10 cellular contexts compared by ENCODE assay signal in the genomic region with DNA sequence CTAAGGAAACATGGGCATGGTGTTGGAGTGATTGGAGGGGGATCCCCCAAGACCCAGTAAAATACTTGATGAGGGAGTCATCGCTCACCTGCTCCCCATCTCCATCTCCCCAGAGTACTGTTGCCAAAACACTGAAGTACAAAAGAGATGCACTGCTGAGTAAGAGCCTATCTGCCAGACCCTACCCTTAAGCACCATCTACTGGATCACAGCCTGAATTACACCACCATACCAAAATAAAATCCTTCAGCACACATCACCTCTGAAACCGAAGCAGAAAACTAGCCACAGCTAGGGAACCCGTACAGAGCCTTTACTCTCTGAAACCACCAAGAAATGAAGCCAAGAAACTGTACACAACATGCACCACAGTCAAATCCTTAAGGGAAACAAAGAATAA.
DNase-seq lines count a peak whose midpoint lies in the region; ATAC-seq, FAIRE-seq and TF ChIP-seq lines count a peak whose summit lies in the region.
"Had no signal": no experiment of that assay in that cellular context is flagged by ENCODE, and none has a peak within 500 bp of the region (broad histone marks: within the 10 kb centered on the region; RNA-seq: fewer than 3 reads in every experiment).

No MANE protein-coding gene starts in this region.

- no TSS peak for BruUV-seq in endothelial cell of umbilical vein (replicated peaks; lab: Mats Ljungman, UMichigan)

- H3K27me3 ChIP-seq in endothelial cell of umbilical vein (ENCODE audit: control insufficient read depth in 2 of 2, insufficient read depth in 2 of 2, low read length in 2 of 2), result no peaks in the 10 kb centered on the region
- H3K27me3 ChIP-seq: sigmoid colon had no signal

- H3K4me3 Mint-ChIP-seq in activated CD4-positive, alpha-beta T cell treated with anti-CD3 and anti-CD28 coated beads, Interleukin-2, amount 10 ng/mL, durations not matched to agents 7 days and 5 days, result no peak overlapping the region

- H3K9me3 Mint-ChIP-seq in activated CD4-positive, alpha-beta T cell treated with anti-CD3 and anti-CD28 coated beads, Interleukin-2, amount 10 ng/mL, durations not matched to agents 7 days and 5 days, result no peaks in the 10 kb centered on the region

- peak; percentile 28 to 42; a peak in 3 of 5 replicates for TF ChIP-seq RAD21 in A549 (conservative IDR thresholded peaks at IDR 0.05 in 1 of 2, IDR thresholded peaks at IDR 0.05 in 1 of 2)

- no peaks in the 10 kb centered on the region for H3K36me3 Mint-ChIP-seq in activated CD4-positive, alpha-beta T cell treated with anti-CD3 and anti-CD28 coated beads, Interleukin-2, amount 10 ng/mL, durations not matched to agents 7 days and 5 days (ENCODE audit: low read depth)

- no peaks in the 10 kb centered on the region for H3K9me1 ChIP-seq in endothelial cell of umbilical vein (replicated peaks; ENCODE audit: control insufficient read depth, extremely low read depth, insufficient read depth, low read length)

- TF ChIP-seq CTCF in A549 (IDR thresholded peaks at IDR 0.05), result no peak
- TF ChIP-seq CTCF in endothelial cell of umbilical vein (IDR thresholded peaks at IDR 0.05; ENCODE audit: extremely low read depth in 1 of 2, insufficient read depth in 1 of 2, low read depth in 1 of 2, low read length in 2 of 2), result peak; percentile 28 to 36

- H3K36me3 ChIP-seq in endothelial cell of umbilical vein (ENCODE audit: control insufficient read depth in 2 of 2, extremely low read depth in 1 of 2, insufficient read depth in 2 of 2, low read length in 2 of 2), result no peaks in the 10 kb centered on the region
- H3K36me3 ChIP-seq: sigmoid colon had no signal

- H3K9ac ChIP-seq in endothelial cell of umbilical vein (replicated peaks; ENCODE audit: extremely low read depth, insufficient read depth, low read length), result no peak overlapping the region

- ATAC-seq in A549 (0 out of 6 replicates have a peak, but pooled peaks of 1 of the 2 experiments have one; percentile 25), sciatic nerve (no peak)

- H3K4me3 ChIP-seq in A549, result no peak overlapping the region
- H3K4me3 ChIP-seq in endothelial cell of umbilical vein (replicated peaks in 1 of 3; ENCODE audit: insufficient read depth in 1 of 3, low read depth in 1 of 3, low read length in 3 of 3), result no peak overlapping the region
- H3K4me3 ChIP-seq: sigmoid colon had no signal

- intact Hi-C loops in endothelial cell of umbilical vein (cut with micrococcal nuclease) (loop anchor here (1.0 to 10.0 kb wide), 2 partner anchors 411 to 494 kb away; no protein-coding TSS in a partner anchor), sciatic nerve (cut with DNase I) (no loop called here)

- H3K9me3 ChIP-seq in A549 (no peaks in the 10 kb centered on the region), endothelial cell of umbilical vein (replicated peaks; ENCODE audit: control insufficient read depth, insufficient read depth, low read length) (no peaks in the 10 kb centered on the region)
- H3K9me3 ChIP-seq: sigmoid colon had no signal

- TF ChIP-seq POLR2A in A549 (IDR thresholded peaks at IDR 0.05; ENCODE audit: low read length), result no peak
- no peak for TF ChIP-seq POLR2A in endothelial cell of umbilical vein (IDR thresholded peaks at IDR 0.05; ENCODE audit: low read depth, low read length)

- FAIRE-seq in A549 (lab: Jason Lieb, UNC) (no peak), endothelial cell of umbilical vein (lab: Jason Lieb, UNC) (peak; percentile 33)

- H4K20me1 ChIP-seq in endothelial cell of umbilical vein (replicated peaks; ENCODE audit: control insufficient read depth, extremely low read depth, insufficient read depth, low read length), result no peaks in the 10 kb centered on the region

- no peak overlapping the region for H3K27ac Mint-ChIP-seq in activated CD4-positive, alpha-beta T cell treated with anti-CD3 and anti-CD28 coated beads, Interleukin-2, amount 10 ng/mL, durations not matched to agents 7 days and 5 days

- no peak overlapping the region for H3K27ac ChIP-seq in A549
- H3K27ac ChIP-seq in endothelial cell of umbilical vein (ENCODE audit: insufficient read depth, low read depth, low read length), result no peak overlapping the region
- H3K27ac ChIP-seq: sigmoid colon had no signal

- POLR2A ChIA-PET in A549 (lab: Yijun Ruan, JAX), result no interaction called here
- POLR2A ChIA-PET in endothelial cell of umbilical vein (lab: Charles Lee), result no interaction called here
- POLR2A ChIA-PET in activated CD4-positive, alpha-beta T cell treated with anti-CD3 and anti-CD28 coated beads, Interleukin-2, amount 10 ng/mL, durations not matched to agents 7 days and 5 days (lab: Charles Lee), result no interaction called here

- H3K27me3 Mint-ChIP-seq in activated CD4-positive, alpha-beta T cell treated with anti-CD3 and anti-CD28 coated beads, Interleukin-2, amount 10 ng/mL, durations not matched to agents 7 days and 5 days, result no peaks in the 10 kb centered on the region

- no peak overlapping the region for H2AFZ ChIP-seq in endothelial cell of umbilical vein (ENCODE audit: low read depth, low read length)

- CTCF ChIA-PET in A549 (lab: Yijun Ruan, JAX), result no interaction called here
- CTCF ChIA-PET in endothelial cell of umbilical vein (lab: Charles Lee), result interaction anchor here (2.7 to 3.2 kb wide), 2 partner anchors 412 to 1748 kb away, joined by 18 to 19 read pairs; no protein-coding TSS in a partner anchor
- CTCF ChIA-PET in activated CD4-positive, alpha-beta T cell treated with anti-CD3 and anti-CD28 coated beads, Interleukin-2, amount 10 ng/mL, durations not matched to agents 7 days and 5 days (lab: Charles Lee), result no interaction called here

- TF ChIP-seq EP300 in A549 (IDR thresholded peaks at IDR 0.05), result no peak

- peak in 1 of 2 experiments; percentile 15 for DNase-seq in A549 (ENCODE audit: low read depth in 1 of 2, low spot score in 1 of 2)
- peak; percentile 0 for DNase-seq in GM19238 (ENCODE audit: insufficient read length, low spot score)
- peak; percentile 2 for DNase-seq in NCI-H2081 treated with DMSO at 0.1 percent for 48 hours (lab: John Stamatoyannopoulos, UW)
- peak; percentile 33 for DNase-seq in endothelial cell of umbilical vein (ENCODE audit: low read depth, low spot score)
- no peak for DNase-seq in sciatic nerve (ENCODE audit: low spot score)
- DNase-seq in hippocampal formation (lab: John Stamatoyannopoulos, UW), result no peak
- DNase-seq in cerebellar cortex (ENCODE audit: low spot score), result no peak
- no peak for DNase-seq in activated CD4-positive, alpha-beta T cell treated with anti-CD3 and anti-CD28 coated beads, Interleukin-2, amount 10 ng/mL, durations not matched to agents 7 days and 5 days
- DNase-seq: effector CD4-positive, alpha-beta T cell; sigmoid colon had no signal

- no peaks in the 10 kb centered on the region for H3K79me2 ChIP-seq in endothelial cell of umbilical vein (ENCODE audit: control insufficient read depth, insufficient read depth, low read length)

- H3K4me1 Mint-ChIP-seq in activated CD4-positive, alpha-beta T cell treated with anti-CD3 and anti-CD28 coated beads, Interleukin-2, amount 10 ng/mL, durations not matched to agents 7 days and 5 days, result no peaks in the 10 kb centered on the region

- H3K4me1 ChIP-seq in A549, result no peaks in the 10 kb centered on the region
- no peaks in the 10 kb centered on the region for H3K4me1 ChIP-seq in endothelial cell of umbilical vein (ENCODE audit: control insufficient read depth, extremely low read depth, insufficient read depth, low read length)
- H3K4me1 ChIP-seq: sigmoid colon had no signal

- H3K4me2 ChIP-seq in A549 (no peak overlapping the region), endothelial cell of umbilical vein (ENCODE audit: insufficient read depth, low read length) (no peak overlapping the region)

- 16% methylated on average over 3 of the region's 3 CpGs for WGBS in A549 (ENCODE audit: missing lambda C conversion rate)

- dilution Hi-C loops in endothelial cell of umbilical vein (cut with MboI; ENCODE audit: extremely low pct_ligation_motif_present, low sequenced_read_pairs), result no loop called here

TF ChIP-seq in A549, 52 proteins besides CTCF, POLR2A, EP300 and RAD21:
- TF ChIP-seq, protein P1, sequence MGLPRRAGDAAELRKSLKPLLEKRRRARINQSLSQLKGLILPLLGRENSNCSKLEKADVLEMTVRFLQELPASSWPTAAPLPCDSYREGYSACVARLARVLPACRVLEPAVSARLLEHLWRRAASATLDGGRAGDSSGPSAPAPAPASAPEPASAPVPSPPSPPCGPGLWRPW (IDR thresholded peaks at IDR 0.05), result no peak
- 0 out of 3 replicates have a peak, but pooled peaks have one; percentile 16 for TF ChIP-seq SMC3 (IDR thresholded peaks at IDR 0.05)
- TF ChIP-seq NFE2L2 (conservative IDR thresholded peaks at IDR 0.05; ENCODE audit: low read length), result no peak

TF ChIP-seq in endothelial cell of umbilical vein, 7 proteins besides CTCF, POLR2A, EP300 and RAD21:
- TF ChIP-seq FOS (IDR thresholded peaks at IDR 0.05; ENCODE audit: borderline replicate concordance, insufficient read depth, low read length), result no peak
- no peak for TF ChIP-seq JUN (IDR thresholded peaks at IDR 0.05; ENCODE audit: borderline replicate concordance, insufficient read depth, insufficient read length, low read depth)
- no peak for TF ChIP-seq GATA2 (IDR thresholded peaks at IDR 0.05; ENCODE audit: insufficient read depth, insufficient read length, low read depth, low read length)
- TF ChIP-seq MAX (IDR thresholded peaks at IDR 0.05; ENCODE audit: insufficient read depth, insufficient read length), result no peak
- no peak for TF ChIP-seq MYC (IDR thresholded peaks at IDR 0.05; ENCODE audit: low read depth, low read length)
- no peak for TF ChIP-seq POLR2AphosphoS5 (IDR thresholded peaks at IDR 0.05; ENCODE audit: insufficient read depth, low read depth, low read length)
- TF ChIP-seq EZH2 (IDR thresholded peaks at IDR 0.05; ENCODE audit: borderline replicate concordance, low read depth, low read length, severe bottlenecking), result no peak

Comparison
In these comparisons a context has a peak if more than half of its experiments do, and no peak if none do; other contexts are left out.
1. DNase-seq: peak in GM19238 (single experiment), NCI-H2081 treated with DMSO at 0.1 percent for 48 hours (single experiment) and endothelial cell of umbilical vein (single experiment); none in sciatic nerve (single experiment), hippocampal formation (0 of 2), cerebellar cortex (single experiment) and activated CD4-positive, alpha-beta T cell treated with anti-CD3 and anti-CD28 coated beads, Interleukin-2, amount 10 ng/mL, durations not matched to agents 7 days and 5 days (single experiment).